9 cellular contexts compared by ENCODE assay signal in genomic region chr6:3751730-3752537, GRCh38. TPM values are rescaled to one million over a fixed set of nuclear protein-coding genes. Genes with fewer than 3 reads are reported as not detected.
DNase-seq lines count a peak whose midpoint lies in the region; ATAC-seq, FAIRE-seq and TF ChIP-seq lines count a peak whose summit lies in the region.
"Had no signal": no experiment of that assay in that cellular context is flagged by ENCODE, and none has a peak within 500 bp of the region (broad histone marks: within the 10 kb centered on the region; RNA-seq: fewer than 3 reads in every experiment).

No MANE protein-coding gene starts in this region.

- DNase-seq in COLO668 (lab: John Stamatoyannopoulos, UW; ENCODE audit: unreplicated experiment) (peak; percentile 78), HL-60 (ENCODE audit: low read depth in 1 of 2, low spot score in 1 of 2) (no peak), T-helper 1 cell (peak; percentile 27 to 39 (median 34)), amygdala (lab: John Stamatoyannopoulos, UW) (peak in 47 of 56 donors; percentile 19 to 80 (median 57)), left ventricle myocardium inferior (peak; percentile 90), progenitor cell of endocrine pancreas (ENCODE audit: low spot score, unreplicated experiment) (peak; percentile 82), urothelium cell line (ENCODE audit: low spot score) (peak; percentile 93)

- H3K27me3 ChIP-seq in HL-60 (ENCODE audit: insufficient read depth, poor library complexity, severe bottlenecking) (peaks cover 42% of the 10 kb centered on the region), left ventricle myocardium inferior (ENCODE audit: low read depth) (no peaks in the 10 kb centered on the region)

- peak overlapping the region; percentile 66 for H3K4me3 Mint-ChIP-seq in progenitor cell of endocrine pancreas (ENCODE audit: low read depth)

- ATAC-seq in GM19463 (IDR thresholded peaks at IDR 0.05; ENCODE audit: unreplicated experiment): peak; percentile 75

- H3K27ac Mint-ChIP-seq in progenitor cell of endocrine pancreas: peak overlapping the region; percentile 56

- peaks cover 60% of the 10 kb centered on the region for H3K27me3 Mint-ChIP-seq in progenitor cell of endocrine pancreas

- peaks cover 11% of the 10 kb centered on the region for H3K4me1 Mint-ChIP-seq in progenitor cell of endocrine pancreas (ENCODE audit: low read depth)

- H3K36me3 Mint-ChIP-seq in progenitor cell of endocrine pancreas (ENCODE audit: insufficient read depth): no peaks in the 10 kb centered on the region

- H3K27ac ChIP-seq in HL-60 (replicated peaks) (no peak overlapping the region), left ventricle myocardium inferior (replicated peaks) (peak overlapping the region; percentile 93)

- intact Hi-C loops in left ventricle myocardium inferior (cut with micrococcal nuclease): no loop called here

- no peaks in the 10 kb centered on the region for H3K36me3 ChIP-seq in left ventricle myocardium inferior

- H3K4me3 ChIP-seq in HL-60 (replicated peaks; ENCODE audit: insufficient read depth, low read length) (peak overlapping the region; percentile 31), left ventricle myocardium inferior (peak overlapping the region; percentile 79)

- no peak for FAIRE-seq in urothelium cell line (lab: Jason Lieb, UNC)
- FAIRE-seq: colon had no signal

- TF ChIP-seq CTCF in HL-60 (IDR thresholded peaks at IDR 0.05; ENCODE audit: insufficient read depth, low read length) (no peak), left ventricle myocardium inferior (IDR thresholded peaks at IDR 0.05; ENCODE audit: borderline replicate concordance) (peak; percentile 63), progenitor cell of endocrine pancreas (IDR thresholded peaks at IDR 0.05; ENCODE audit: unreplicated experiment) (peak; percentile 54)

- H3K9me3 ChIP-seq in left ventricle myocardium inferior (replicated peaks): no peaks in the 10 kb centered on the region

- H3K4me1 ChIP-seq in left ventricle myocardium inferior: peaks cover 61% of the 10 kb centered on the region

- H3K9me3 Mint-ChIP-seq in progenitor cell of endocrine pancreas (ENCODE audit: low read depth): no peaks in the 10 kb centered on the region

RNA-seq across cellular contexts. Expression of gene PXDC1, which starts 0.4 kb away (rescaled TPM):
- 25.2 TPM for total RNA-seq in left ventricle myocardium inferior
- total RNA-seq in progenitor cell of endocrine pancreas: 4.8 and 5.3 TPM in 2 replicates

Comparison
In these comparisons a context has a peak if more than half of its experiments do, and no peak if none do; other contexts are left out.
1. DNase-seq: peak in COLO668 (single experiment), T-helper 1 cell (5 of 5), amygdala (47 of 56), left ventricle myocardium inferior (single experiment), progenitor cell of endocrine pancreas (single experiment) and urothelium cell line (single experiment); none in HL-60 (0 of 2).